ENCODE assay signal across 8 cellular contexts in genomic region chr5:82278711-82279370, GRCh38. TPM values are rescaled to one million over a fixed set of nuclear protein-coding genes. Genes with fewer than 3 reads are reported as not detected.
DNase-seq lines count a peak whose midpoint lies in the region; ATAC-seq lines count a peak whose summit lies in the region.

No MANE protein-coding gene starts in this region.

- ATAC-seq in right cardiac atrium, result no peak
- ATAC-seq in GM21619 (IDR thresholded peaks at IDR 0.05; ENCODE audit: unreplicated experiment), result no peak
- no peak for ATAC-seq in HG02588 (IDR thresholded peaks at IDR 0.05; ENCODE audit: unreplicated experiment)

- no peaks in the 10 kb centered on the region for H3K9me3 Mint-ChIP-seq in activated CD4-positive, alpha-beta memory T cell treated with anti-CD3 and anti-CD28 coated beads, Interleukin-2, amount 10 ng/mL, durations not matched to agents 7 days and 5 days

- POLR2A ChIA-PET in activated CD4-positive, alpha-beta memory T cell treated with anti-CD3 and anti-CD28 coated beads, Interleukin-2, amount 10 ng/mL, durations not matched to agents 7 days and 5 days (lab: Charles Lee), result interaction anchor here (0.8 to 3.1 kb wide), 13 partner anchors 9 to 978 kb away, joined by 4 to 19 read pairs (median 7); partner anchors contain the start of genes ATG10, SSBP2, TMEM167A and XRCC4

- H3K4me3 Mint-ChIP-seq in activated CD4-positive, alpha-beta memory T cell treated with anti-CD3 and anti-CD28 coated beads, Interleukin-2, amount 10 ng/mL, durations not matched to agents 7 days and 5 days, result peak overlapping the region; percentile 82

- WGBS in right cardiac atrium, result 32% methylated on average over 19 of the region's 19 CpGs

- peak overlapping the region; percentile 88 for H3K27ac Mint-ChIP-seq in activated CD4-positive, alpha-beta memory T cell treated with anti-CD3 and anti-CD28 coated beads, Interleukin-2, amount 10 ng/mL, durations not matched to agents 7 days and 5 days

- no peaks in the 10 kb centered on the region for H3K27me3 ChIP-seq in HAP-1 (ENCODE audit: low read depth)
- no peaks in the 10 kb centered on the region for H3K27me3 ChIP-seq in right cardiac atrium (ENCODE audit: control insufficient read depth, insufficient read depth)

- H3K36me3 ChIP-seq in HAP-1 (replicated peaks), result peaks cover 41% of the 10 kb centered on the region

- H3K27ac ChIP-seq in right cardiac atrium (ENCODE audit: low read length) (peak overlapping the region; percentile 43), skin epidermis (peak overlapping the region in 20 of 21 experiments; percentile 71 to 97 (median 93))

- CTCF ChIA-PET in activated CD4-positive, alpha-beta memory T cell treated with anti-CD3 and anti-CD28 coated beads, Interleukin-2, amount 10 ng/mL, durations not matched to agents 7 days and 5 days (lab: Charles Lee), result interaction anchor here (0.9 to 1.5 kb wide), 4 partner anchors 33 to 1194 kb away, joined by 3 read pairs; no protein-coding TSS in a partner anchor

- peak overlapping the region; percentile 80 for H3K4me3 ChIP-seq in HAP-1
- H3K4me3 ChIP-seq in right cardiac atrium (ENCODE audit: low read length), result peak overlapping the region; percentile 90
- H3K4me3 ChIP-seq in skin epidermis, result peak overlapping the region; percentile 63 to 88 (median 78)

- H3K27me3 Mint-ChIP-seq in activated CD4-positive, alpha-beta memory T cell treated with anti-CD3 and anti-CD28 coated beads, Interleukin-2, amount 10 ng/mL, durations not matched to agents 7 days and 5 days, result no peaks in the 10 kb centered on the region

- in situ Hi-C loops in HAP-1 (cut with MboI; ENCODE audit: low sequenced_read_pairs), result no loop called here

- no peak for DNase-seq in HAP-1 (ENCODE audit: low spot score in 2 of 2)
- DNase-seq in activated CD4-positive, alpha-beta memory T cell treated with anti-CD3 and anti-CD28 coated beads, Interleukin-2, amount 10 ng/mL, durations not matched to agents 7 days and 5 days, result no peak
- peak in 2 of 3 donors; percentile 16 to 47 for DNase-seq in right cardiac atrium
- no peak for DNase-seq in NCI-H1436 treated with DMSO at 0.1 percent for 48 hours (lab: John Stamatoyannopoulos, UW)
- DNase-seq in NCI-H2107 treated with DMSO at 0.1 percent for 48 hours (lab: John Stamatoyannopoulos, UW; ENCODE audit: unreplicated experiment), result no peak

- H3K4me1 Mint-ChIP-seq in activated CD4-positive, alpha-beta memory T cell treated with anti-CD3 and anti-CD28 coated beads, Interleukin-2, amount 10 ng/mL, durations not matched to agents 7 days and 5 days, result peaks cover 56% of the 10 kb centered on the region

- H3K4me1 ChIP-seq in HAP-1, result peaks cover 5% of the 10 kb centered on the region; the same call in 1 of the 2 replicates
- H3K4me1 ChIP-seq in right cardiac atrium (ENCODE audit: control insufficient read depth, insufficient read depth, low read length), result no peaks in the 10 kb centered on the region

- intact Hi-C loops in right cardiac atrium (cut with DNase I), result no loop called here

- H3K9me3 ChIP-seq in HAP-1 (no peaks in the 10 kb centered on the region), right cardiac atrium (ENCODE audit: control insufficient read depth, low read length) (no peaks in the 10 kb centered on the region)

- peaks cover 38% of the 10 kb centered on the region for H3K36me3 Mint-ChIP-seq in activated CD4-positive, alpha-beta memory T cell treated with anti-CD3 and anti-CD28 coated beads, Interleukin-2, amount 10 ng/mL, durations not matched to agents 7 days and 5 days (ENCODE audit: low read depth)

RNA-seq across cellular contexts. Expression of gene RPS23, which starts 0.7 kb away (rescaled TPM):
- 1,000 to 10,000 TPM; 1,639 to 1,645 TPM for total RNA-seq in activated CD4-positive, alpha-beta memory T cell treated with anti-CD3 and anti-CD28 coated beads, Interleukin-2, amount 10 ng/mL, durations not matched to agents 7 days and 5 days
- 1,000 to 10,000 TPM; 1,173 to 1,230 (median 1,210) TPM for total RNA-seq in right cardiac atrium
- 1,902 TPM for polyA plus RNA-seq in right cardiac atrium

Comparison
In these comparisons a context has a peak if more than half of its experiments do, and no peak if none do; other contexts are left out.
1. DNase-seq: peak in right cardiac atrium (2 of 3); none in HAP-1 (0 of 2), activated CD4-positive, alpha-beta memory T cell treated with anti-CD3 and anti-CD28 coated beads, Interleukin-2, amount 10 ng/mL, durations not matched to agents 7 days and 5 days (single experiment), NCI-H1436 treated with DMSO at 0.1 percent for 48 hours (single experiment) and NCI-H2107 treated with DMSO at 0.1 percent for 48 hours (single experiment).
2. Peak in every context shown above with its lines, with median percentiles within 50 percentile points of each other: H3K4me3 ChIP-seq.